In genomic region chr1:217630711-217631591, GRCh38 we compare ENCODE assay signal across 8 cellular contexts.
DNase-seq lines count a peak whose midpoint lies in the region; ATAC-seq, FAIRE-seq and TF ChIP-seq lines count a peak whose summit lies in the region.

Gene GPATCH2, minus strand, starts transcription at chr1:217631090. Its CDS starts 119 bp downstream, at chr1:217630971.
Gene SPATA17, plus strand, starts transcription at chr1:217631344. Its CDS starts 35 bp downstream, at chr1:217631379.

- H3K4me1 ChIP-seq in BLaER1 treated with 17β-estradiol and CSF1 and Interleukin-3, amounts not matched to agents 10 nM and 100 nM = peaks cover 9 to 33% (median 20%) of the 10 kb centered on the region in 10 experiments

- peak; percentile 97 for ATAC-seq in HG03442 (IDR thresholded peaks at IDR 0.05; ENCODE audit: unreplicated experiment)

- H3K9ac ChIP-seq in BLaER1 treated with 17β-estradiol and CSF1 and Interleukin-3, amounts not matched to agents 10 nM and 100 nM = peak within 1 kb of the TSS; percentile 85 to 98 (median 93)

- peak; percentile 98 for FAIRE-seq in GM19239 (lab: Jason Lieb, UNC)

- peak within 1 kb of the TSS; percentile 94 to 99 (median 97) for H3K27ac ChIP-seq in BLaER1 treated with 17β-estradiol and CSF1 and Interleukin-3, amounts not matched to agents 10 nM and 100 nM
- H3K27ac ChIP-seq in coronary artery = peak within 1 kb of the TSS; percentile 86 to 89

- DNase-seq in GM19239 (ENCODE audit: insufficient read length, low spot score) (peak; percentile 58), NCI-H510A treated with DMSO at 0.1 percent for 48 hours (lab: John Stamatoyannopoulos, UW) (peak; percentile 90), coronary artery (ENCODE audit: low spot score) (peak; percentile 83), left kidney (ENCODE audit: low read depth, low spot score) (peak; percentile 96)
- peak; percentile 80 for DNase-seq in activated CD4-positive, alpha-beta T cell treated with anti-CD3 and anti-CD28 coated beads for 48 hours
- DNase-seq in stimulated activated CD4-positive, alpha-beta T cell treated with anti-CD3 and anti-CD28 coated beads, Interleukin-2, amount 100 ng/mL, for 24 hours = peak; percentile 71 to 75

- no peaks in the 10 kb centered on the region for H3K36me3 ChIP-seq in BLaER1 treated with 17β-estradiol and CSF1 and Interleukin-3, amounts not matched to agents 10 nM and 100 nM

- no peak for TF ChIP-seq CTCF in coronary artery (IDR thresholded peaks at IDR 0.05)

- peak within 1 kb of the TSS; percentile 82 to 96 (median 89) for H3K4me2 ChIP-seq in BLaER1 treated with 17β-estradiol and CSF1 and Interleukin-3, amounts not matched to agents 10 nM and 100 nM

- no peaks in the 10 kb centered on the region; a peak in 1 of 22 replicates for H3K9me3 ChIP-seq in BLaER1 treated with 17β-estradiol and CSF1 and Interleukin-3, amounts not matched to agents 10 nM and 100 nM (replicated peaks in 1 of 11)

- peaks cover 0 to 9% (median 0%) of the 10 kb centered on the region in 11 experiments; a peak in 4 of 22 replicates for H4K20me1 ChIP-seq in BLaER1 treated with 17β-estradiol and CSF1 and Interleukin-3, amounts not matched to agents 10 nM and 100 nM

- H3K27me3 ChIP-seq in BLaER1 treated with 17β-estradiol and CSF1 and Interleukin-3, amounts not matched to agents 10 nM and 100 nM = no peaks in the 10 kb centered on the region

- H3K4me3 ChIP-seq in BLaER1 treated with 17β-estradiol and CSF1 and Interleukin-3, amounts not matched to agents 10 nM and 100 nM = peak within 1 kb of the TSS; percentile 75 to 99 (median 86)
- H3K4me3 ChIP-seq in coronary artery = peak within 1 kb of the TSS; percentile 90

Comparison
In these comparisons a context has a peak if more than half of its experiments do, and no peak if none do; other contexts are left out.
1. Peak in every context shown above with its lines: DNase-seq, ATAC-seq, H3K4me3 ChIP-seq and H3K27ac ChIP-seq.